In the genomic region with DNA sequence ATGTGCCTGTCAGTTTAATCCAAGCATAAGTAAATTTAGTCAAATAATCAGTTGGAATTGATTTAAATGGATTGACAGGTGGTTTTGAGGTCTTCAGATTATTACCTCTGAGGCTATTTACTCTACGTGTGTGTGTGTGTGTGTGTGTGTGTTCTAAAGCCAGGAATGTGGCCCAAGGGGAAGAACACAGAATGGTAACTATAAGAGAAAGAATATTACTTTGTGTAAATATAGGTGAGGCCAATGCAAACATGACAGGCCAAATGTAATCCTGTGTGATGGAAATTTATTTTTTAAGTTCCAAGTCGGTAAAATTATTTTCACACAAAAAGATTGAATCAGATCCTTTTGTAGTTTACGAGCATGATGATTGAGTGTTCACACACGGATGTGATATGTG, we compare ENCODE assay signal across 17 cellular contexts.
DNase-seq lines count a peak whose midpoint lies in the region; ATAC-seq and TF ChIP-seq lines count a peak whose summit lies in the region.
"Had no signal": no experiment of that assay in that cellular context is flagged by ENCODE, and none has a peak within 500 bp of the region (broad histone marks: within the 10 kb centered on the region; RNA-seq: fewer than 3 reads in every experiment).

No MANE protein-coding gene starts in this region.

- H3K4me1 ChIP-seq in left ventricle myocardium inferior (peaks cover 46% of the 10 kb centered on the region), heart right ventricle (peaks cover 0 to 49% (median 36%) of the 10 kb centered on the region in 9 donors), transverse colon (peaks cover 0 to 43% (median under 1%) of the 10 kb centered on the region in 4 donors)

- TF ChIP-seq CTCF in left ventricle myocardium inferior (IDR thresholded peaks at IDR 0.05; ENCODE audit: borderline replicate concordance) (no peak), heart right ventricle (IDR thresholded peaks at IDR 0.05) (no peak), transverse colon (IDR thresholded peaks at IDR 0.05) (no peak)

- TF ChIP-seq POLR2A in transverse colon (IDR thresholded peaks at IDR 0.05) = no peak

- DNase-seq in left ventricle myocardium inferior (no peak), heart right ventricle (no peak), NCI-H748 treated with DMSO at 0.1 percent for 48 hours (lab: John Stamatoyannopoulos, UW) (peak; percentile 60), transverse colon (peak; percentile 25), NOMO-1 treated with dmso at 0.1 percent for 144 hours (lab: John Stamatoyannopoulos, UW; ENCODE audit: unreplicated experiment) (no peak)
- no peak for DNase-seq in activated CD8-positive, alpha-beta memory T cell treated with anti-CD3 and anti-CD28 coated beads, Interleukin-2, amount 50 U/mL, for 48 hours
- DNase-seq: BE2C; CD8-positive, alpha-beta T cell; KBM-7; NCI-H1092; NCI-H187 treated with DMSO at 0.1 percent for 48 hours; NCI-H2171 treated with DMSO at 0.1 percent for 48 hours; NCI-H510A treated with DMSO at 0.1 percent for 48 hours; Right ventricle myocardium superior had no signal

- WGBS in heart right ventricle, 2 donors = 90 to 93% methylated on average over 4 of the region's 4 CpGs
- 49 to 54% methylated on average over 4 of the region's 4 CpGs for WGBS in transverse colon (ENCODE audit: low coverage in 1 of 2), 2 donors

- H3K9me3 ChIP-seq in left ventricle myocardium inferior (replicated peaks) = no peaks in the 10 kb centered on the region
- H3K9me3 ChIP-seq in heart right ventricle = peaks cover 0 to 6% (median 0%) of the 10 kb centered on the region in 11 donors
- H3K9me3 ChIP-seq in transverse colon = no peaks in the 10 kb centered on the region
- H3K9me3 ChIP-seq: BE2C had no signal

- H3K27ac ChIP-seq in left ventricle myocardium inferior (replicated peaks) (peak overlapping the region; percentile 88), heart right ventricle (peak overlapping the region in 3 of 10 donors; percentile 62 to 92 (median 87)), transverse colon (peak overlapping the region in 3 of 4 donors; percentile 9 to 42 (median 24))
- H3K27ac ChIP-seq: HL-60 had no signal

- no peak for TF ChIP-seq EP300 in transverse colon (IDR thresholded peaks at IDR 0.05; ENCODE audit: low read depth)

- H3K4me3 ChIP-seq in left ventricle myocardium inferior = no peak overlapping the region
- no peak overlapping the region for H3K4me3 ChIP-seq in heart right ventricle
- H3K4me3 ChIP-seq in transverse colon = no peak overlapping the region

- no peaks in the 10 kb centered on the region for H3K27me3 ChIP-seq in left ventricle myocardium inferior (ENCODE audit: low read depth)
- no peaks in the 10 kb centered on the region for H3K27me3 ChIP-seq in heart right ventricle
- H3K27me3 ChIP-seq in transverse colon = no peaks in the 10 kb centered on the region
- H3K27me3 ChIP-seq: BE2C had no signal

- intact Hi-C loops in left ventricle myocardium inferior (cut with micrococcal nuclease) = no loop called here
- intact Hi-C loops in heart right ventricle (cut with DNase I) = loop anchor here in 8 of 10 donors (2.0 to 10.0 kb wide), 11 partner anchors 57 to 389 kb away; no protein-coding TSS in a partner anchor
- intact Hi-C loops in transverse colon (cut with DNase I; ENCODE audit: low total_unique reads) = no loop called here

- in situ Hi-C loops in transverse colon (cut with MboI; ENCODE audit: low pct_ligation_motif_present in 1 of 4, low pct_unique_long_range_greater_than_20kb in 1 of 4, low sequenced_read_pairs in 3 of 4) = no loop called here

- no peaks in the 10 kb centered on the region for H3K36me3 ChIP-seq in left ventricle myocardium inferior
- H3K36me3 ChIP-seq in heart right ventricle = no peaks in the 10 kb centered on the region
- H3K36me3 ChIP-seq in transverse colon = no peaks in the 10 kb centered on the region
- H3K36me3 ChIP-seq: BE2C had no signal

- no peak for ATAC-seq in heart right ventricle
- ATAC-seq in esophagus mucosa = peak; percentile 37
- ATAC-seq in HG03159 (IDR thresholded peaks at IDR 0.05; ENCODE audit: unreplicated experiment) = no peak
- ATAC-seq: CD8-positive, alpha-beta T cell had no signal

Comparison
In these comparisons a context has a peak if more than half of its experiments do, and no peak if none do; other contexts are left out.
1. intact Hi-C loops: an anchor here in heart right ventricle (2.0 to 10.0 kb wide); none called in left ventricle myocardium inferior and transverse colon.
2. DNase-seq: peak in NCI-H748 treated with DMSO at 0.1 percent for 48 hours (single experiment) and transverse colon (single experiment); none in left ventricle myocardium inferior (single experiment), heart right ventricle (0 of 2), activated CD8-positive, alpha-beta memory T cell treated with anti-CD3 and anti-CD28 coated beads, Interleukin-2, amount 50 U/mL, for 48 hours (single experiment) and NOMO-1 treated with dmso at 0.1 percent for 144 hours (single experiment).